16 cellular contexts compared by ENCODE assay signal in genomic region chr9:98379572-98379971, GRCh38.
DNase-seq lines count a peak whose midpoint lies in the region; ATAC-seq, FAIRE-seq and TF ChIP-seq lines count a peak whose summit lies in the region.
"Had no signal": no experiment of that assay in that cellular context is flagged by ENCODE, and none has a peak within 500 bp of the region (broad histone marks: within the 10 kb centered on the region; RNA-seq: fewer than 3 reads in every experiment).

No MANE protein-coding gene starts in this region.

- no peak overlapping the region for H3K4me3 ChIP-seq in A549
- H3K4me3 ChIP-seq in OCI-LY7 (ENCODE audit: low read depth, low read length, poor library complexity, severe bottlenecking) = no peak overlapping the region
- no peak overlapping the region for H3K4me3 ChIP-seq in MG63
- H3K4me3 ChIP-seq in gastroesophageal sphincter = no peak overlapping the region
- H3K4me3 ChIP-seq: GM23338 had no signal

- 74% methylated on average over 1 of the region's 1 CpG for WGBS in A549 (ENCODE audit: missing lambda C conversion rate)
- 67 to 83% methylated on average over 1 of the region's 1 CpG for WGBS in gastroesophageal sphincter (ENCODE audit: low coverage in 1 of 2), 2 donors

- no peaks in the 10 kb centered on the region for H4K20me1 ChIP-seq in OCI-LY7 (ENCODE audit: insufficient read depth, low read length)

- no peaks in the 10 kb centered on the region for H3K36me3 Mint-ChIP-seq in nephron (ENCODE audit: low read depth)

- DNase-seq in A549 (ENCODE audit: low read depth in 1 of 2, low spot score in 1 of 2) (no peak), D721Med (ENCODE audit: insufficient read length, low spot score) (peak; percentile 2), OCI-LY7 (ENCODE audit: low spot score) (no peak), T1000 (lab: John Stamatoyannopoulos, UW) (no peak), MG63 (no peak)
- no peak for DNase-seq in activated CD4-positive, alpha-beta T cell treated with anti-CD3 and anti-CD28 coated beads for 4 hours
- DNase-seq: DMS 273 treated with DMSO at 0.1 percent for 48 hours, GDM1, NCI-H1930, NCI-H345, NCI-H524 treated with DMSO at 0.1 percent for 48 hours had no signal

- POLR2A ChIA-PET in A549 (lab: Yijun Ruan, JAX) = no interaction called here
- POLR2A ChIA-PET in OCI-LY7 (lab: Charles Lee) = interaction anchor here (0.7 to 1.2 kb wide), 5 partner anchors 9 to 883 kb away, joined by 3 to 6 read pairs (median 3); no protein-coding TSS in a partner anchor

- peaks cover 14% of the 10 kb centered on the region for H3K27me3 Mint-ChIP-seq in nephron (ENCODE audit: low read depth)

- TF ChIP-seq POLR2A in A549 (IDR thresholded peaks at IDR 0.05; ENCODE audit: low read length) (no peak), gastroesophageal sphincter (IDR thresholded peaks at IDR 0.05) (no peak)

- H3K4me2 ChIP-seq in A549 (peak overlapping the region; percentile 9; the same call in 1 of the 3 replicates), OCI-LY7 (ENCODE audit: low read length) (peak overlapping the region; percentile 36)

- H3K4me1 ChIP-seq in A549 (peaks cover 17% of the 10 kb centered on the region), OCI-LY7 (ENCODE audit: insufficient read depth, low read length, poor library complexity, severe bottlenecking) (peaks cover 36% of the 10 kb centered on the region), gastroesophageal sphincter (no peaks in the 10 kb centered on the region)

- ATAC-seq in A549 (no peak), gastroesophageal sphincter (no peak)

- no peak overlapping the region for H3K4me3 Mint-ChIP-seq in nephron
- H3K4me3 Mint-ChIP-seq: GM23338 had no signal

- H3K27ac Mint-ChIP-seq in nephron = peak overlapping the region in 2 of 3 experiments; percentile 74 to 80

- H3K9me3 ChIP-seq in A549 (no peaks in the 10 kb centered on the region), OCI-LY7 (ENCODE audit: low read length) (no peaks in the 10 kb centered on the region), MG63 (no peaks in the 10 kb centered on the region), gastroesophageal sphincter (no peaks in the 10 kb centered on the region)

- H3K27ac ChIP-seq in A549 = no peak overlapping the region
- H3K27ac ChIP-seq in OCI-LY7 (ENCODE audit: low read depth, low read length, poor library complexity, severe bottlenecking) = no peak overlapping the region
- no peak overlapping the region for H3K27ac ChIP-seq in gastroesophageal sphincter
- H3K27ac ChIP-seq: C4-2B had no signal

- no TSS peak for BruUV-seq in OCI-LY7 (replicated peaks; lab: Mats Ljungman, UMichigan)

- TF ChIP-seq EP300 in A549 (IDR thresholded peaks at IDR 0.05) (no peak), gastroesophageal sphincter (IDR thresholded peaks at IDR 0.05) (no peak)

- intact Hi-C loops in OCI-LY7 (cut with micrococcal nuclease; ENCODE audit: unreplicated experiment) = loop anchor here (10.0 kb wide), 1 partner anchor 405 kb away; no protein-coding TSS in a partner anchor

- no peak for FAIRE-seq in A549 (lab: Jason Lieb, UNC)
- FAIRE-seq in D721Med (lab: Jason Lieb, UNC) = no peak
- FAIRE-seq: GM19239 had no signal

- CTCF ChIA-PET in A549 (lab: Yijun Ruan, JAX) = interaction anchor here (1.2 to 2.0 kb wide), 4 partner anchors 35 to 115 kb away, joined by 3 to 11 read pairs (median 4); no protein-coding TSS in a partner anchor
- CTCF ChIA-PET in OCI-LY7 (lab: Charles Lee; ENCODE audit: unreplicated experiment) = interaction anchor here (0.7 kb wide), 1 partner anchor 11 kb away, joined by 3 read pairs; no protein-coding TSS in a partner anchor

- TF ChIP-seq CTCF in A549 (IDR thresholded peaks at IDR 0.05) = no peak
- TF ChIP-seq CTCF in D721Med (IDR thresholded peaks at IDR 0.05; ENCODE audit: insufficient read depth, missing control alignments) = no peak
- no peak for TF ChIP-seq CTCF in OCI-LY7 (conservative IDR thresholded peaks at IDR 0.05; ENCODE audit: low read length)
- no peak for TF ChIP-seq CTCF in nephron (IDR thresholded peaks at IDR 0.05; ENCODE audit: unreplicated experiment in 3 of 3)
- no peak for TF ChIP-seq CTCF in gastroesophageal sphincter (IDR thresholded peaks at IDR 0.05)

- peaks cover 18% of the 10 kb centered on the region for H3K4me1 Mint-ChIP-seq in nephron

- no peak for TF ChIP-seq RAD21 in A549 (conservative IDR thresholded peaks at IDR 0.05 in 1 of 2, IDR thresholded peaks at IDR 0.05 in 1 of 2)

- no peaks in the 10 kb centered on the region for H3K9me3 Mint-ChIP-seq in nephron
- H3K9me3 Mint-ChIP-seq: GM23338 had no signal

- H3K36me3 ChIP-seq in OCI-LY7 (ENCODE audit: insufficient read depth, low read length) (no peaks in the 10 kb centered on the region), MG63 (no peaks in the 10 kb centered on the region), gastroesophageal sphincter (no peaks in the 10 kb centered on the region)

- H3K9me2 ChIP-seq in OCI-LY7 (ENCODE audit: insufficient read depth, low read length) = no peaks in the 10 kb centered on the region

- H3K27me3 ChIP-seq in MG63 (no peaks in the 10 kb centered on the region), gastroesophageal sphincter (no peaks in the 10 kb centered on the region)

- no peak overlapping the region for H2AFZ ChIP-seq in OCI-LY7 (ENCODE audit: low read length)

- no peaks in the 10 kb centered on the region for H3K79me2 ChIP-seq in OCI-LY7 (ENCODE audit: insufficient read depth, low read depth, low read length)

TF ChIP-seq in A549, 52 proteins besides CTCF, POLR2A, EP300 and RAD21:
- TF ChIP-seq JUNB (IDR thresholded peaks at IDR 0.05) = no peak
- no peak for TF ChIP-seq EHF (CRISPR knock-in tag; IDR thresholded peaks at IDR 0.05)
- no peak for TF ChIP-seq RNF2 (IDR thresholded peaks at IDR 0.05; ENCODE audit: borderline replicate concordance, low read depth)
- no peak for TF ChIP-seq CHD2 (IDR thresholded peaks at IDR 0.05; ENCODE audit: low read length, partially characterized antibody)
- no peak for TF ChIP-seq MAFK (IDR thresholded peaks at IDR 0.05; ENCODE audit: partially characterized antibody)
- TF ChIP-seq ESRRA (IDR thresholded peaks at IDR 0.05; ENCODE audit: borderline replicate concordance, low read length) = no peak
- no peak for TF ChIP-seq RARB (CRISPR knock-in tag; IDR thresholded peaks at IDR 0.05)
- TF ChIP-seq CHD4 (IDR thresholded peaks at IDR 0.05; ENCODE audit: borderline replicate concordance) = no peak
- no peak for TF ChIP-seq HMGXB4 (CRISPR knock-in tag; IDR thresholded peaks at IDR 0.05; ENCODE audit: borderline replicate concordance)
- no peak for TF ChIP-seq CBX8 (IDR thresholded peaks at IDR 0.05)
